In the genomic region with DNA sequence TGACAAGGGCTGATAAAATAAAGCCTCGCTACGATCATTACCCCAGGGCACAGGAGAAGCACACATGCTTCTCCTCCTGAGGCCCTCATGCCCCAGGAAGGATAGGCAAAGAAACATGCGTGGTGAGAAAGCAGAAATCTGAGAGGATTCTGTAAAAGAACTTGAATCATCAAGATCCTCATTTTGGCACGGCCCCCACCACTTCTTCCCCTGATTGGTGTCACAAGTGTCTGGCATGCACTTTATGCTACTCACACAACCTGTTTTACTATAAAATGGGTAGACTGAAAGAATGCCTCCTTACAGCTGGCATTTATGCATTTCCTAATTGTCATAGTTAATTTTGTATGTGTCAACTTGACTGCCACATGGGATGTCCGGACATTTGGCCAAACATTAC, we compare ENCODE assay signal across 1 cellular context.
TF ChIP-seq lines count a peak whose summit lies in the region.

No MANE protein-coding gene starts in this region.

TF ChIP-seq in SK-N-SH, 30 proteins besides CTCF, POLR2A, EP300 and RAD21 (continued from another document):
- TF ChIP-seq, protein P1, sequence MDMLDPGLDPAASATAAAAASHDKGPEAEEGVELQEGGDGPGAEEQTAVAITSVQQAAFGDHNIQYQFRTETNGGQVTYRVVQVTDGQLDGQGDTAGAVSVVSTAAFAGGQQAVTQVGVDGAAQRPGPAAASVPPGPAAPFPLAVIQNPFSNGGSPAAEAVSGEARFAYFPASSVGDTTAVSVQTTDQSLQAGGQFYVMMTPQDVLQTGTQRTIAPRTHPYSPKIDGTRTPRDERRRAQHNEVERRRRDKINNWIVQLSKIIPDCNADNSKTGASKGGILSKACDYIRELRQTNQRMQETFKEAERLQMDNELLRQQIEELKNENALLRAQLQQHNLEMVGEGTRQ (IDR thresholded peaks at IDR 0.05; ENCODE audit: borderline replicate concordance, low read depth, low read length): no peak
- TF ChIP-seq RFX5 (IDR thresholded peaks at IDR 0.05; ENCODE audit: low read length): no peak
- TF ChIP-seq MXI1 (IDR thresholded peaks at IDR 0.05; ENCODE audit: low read depth, low read length): no peak
- TF ChIP-seq NRF1 (IDR thresholded peaks at IDR 0.05; ENCODE audit: low read depth, low read length): no peak
- no peak for TF ChIP-seq YY1 (IDR thresholded peaks at IDR 0.05; ENCODE audit: low read depth)
- TF ChIP-seq, protein P2, sequence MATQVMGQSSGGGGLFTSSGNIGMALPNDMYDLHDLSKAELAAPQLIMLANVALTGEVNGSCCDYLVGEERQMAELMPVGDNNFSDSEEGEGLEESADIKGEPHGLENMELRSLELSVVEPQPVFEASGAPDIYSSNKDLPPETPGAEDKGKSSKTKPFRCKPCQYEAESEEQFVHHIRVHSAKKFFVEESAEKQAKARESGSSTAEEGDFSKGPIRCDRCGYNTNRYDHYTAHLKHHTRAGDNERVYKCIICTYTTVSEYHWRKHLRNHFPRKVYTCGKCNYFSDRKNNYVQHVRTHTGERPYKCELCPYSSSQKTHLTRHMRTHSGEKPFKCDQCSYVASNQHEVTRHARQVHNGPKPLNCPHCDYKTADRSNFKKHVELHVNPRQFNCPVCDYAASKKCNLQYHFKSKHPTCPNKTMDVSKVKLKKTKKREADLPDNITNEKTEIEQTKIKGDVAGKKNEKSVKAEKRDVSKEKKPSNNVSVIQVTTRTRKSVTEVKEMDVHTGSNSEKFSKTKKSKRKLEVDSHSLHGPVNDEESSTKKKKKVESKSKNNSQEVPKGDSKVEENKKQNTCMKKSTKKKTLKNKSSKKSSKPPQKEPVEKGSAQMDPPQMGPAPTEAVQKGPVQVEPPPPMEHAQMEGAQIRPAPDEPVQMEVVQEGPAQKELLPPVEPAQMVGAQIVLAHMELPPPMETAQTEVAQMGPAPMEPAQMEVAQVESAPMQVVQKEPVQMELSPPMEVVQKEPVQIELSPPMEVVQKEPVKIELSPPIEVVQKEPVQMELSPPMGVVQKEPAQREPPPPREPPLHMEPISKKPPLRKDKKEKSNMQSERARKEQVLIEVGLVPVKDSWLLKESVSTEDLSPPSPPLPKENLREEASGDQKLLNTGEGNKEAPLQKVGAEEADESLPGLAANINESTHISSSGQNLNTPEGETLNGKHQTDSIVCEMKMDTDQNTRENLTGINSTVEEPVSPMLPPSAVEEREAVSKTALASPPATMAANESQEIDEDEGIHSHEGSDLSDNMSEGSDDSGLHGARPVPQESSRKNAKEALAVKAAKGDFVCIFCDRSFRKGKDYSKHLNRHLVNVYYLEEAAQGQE (IDR thresholded peaks at IDR 0.05; ENCODE audit: low read depth, low read length): no peak
- TF ChIP-seq ELF1 (IDR thresholded peaks at IDR 0.05): no peak
- no peak for TF ChIP-seq CHD2 (IDR thresholded peaks at IDR 0.05; ENCODE audit: low read length, partially characterized antibody)
TF ChIP-seq in SK-N-SH: peak in this region for 0.
